ENCODE assay signal across 8 cellular contexts in genomic region chr5:143023447-143024096, GRCh38.
DNase-seq lines count a peak whose midpoint lies in the region; ATAC-seq and TF ChIP-seq lines count a peak whose summit lies in the region.

No MANE protein-coding gene starts in this region.

- peaks cover 0 to under 1% (median 0%) of the 10 kb centered on the region in 5 experiments for H3K9me3 Mint-ChIP-seq in brain

- H3K27ac Mint-ChIP-seq in brain = peak overlapping the region in 3 of 5 experiments; percentile 69 to 84 (median 83)

- peaks cover 6% of the 10 kb centered on the region for H3K27me3 Mint-ChIP-seq in brain

- H3K36me3 Mint-ChIP-seq in brain = no peaks in the 10 kb centered on the region

- H3K27ac ChIP-seq in ovary = no peak overlapping the region

- H3K36me3 ChIP-seq in ovary = no peaks in the 10 kb centered on the region

- DNase-seq in ovary (peak in 4 of 5 donors; percentile 10 to 42 (median 24)), erythroblast (lab: John Stamatoyannopoulos, UW) (no peak), retina (no peak)
- no peak for DNase-seq in central memory CD4-positive, alpha-beta T cell

- no peak overlapping the region for H3K4me3 ChIP-seq in ovary

- no peak for TF ChIP-seq CTCF in brain (conservative IDR thresholded peaks at IDR 0.05)
- TF ChIP-seq CTCF in ovary (IDR thresholded peaks at IDR 0.05) = no peak

- WGBS in ovary, 3 donors = 30 to 33% (median 32%) methylated on average over 9 of the region's 9 CpGs

- TF ChIP-seq EP300 in ovary (IDR thresholded peaks at IDR 0.05) = no peak

- TF ChIP-seq POLR2A in GM10847 (IDR thresholded peaks at IDR 0.05; ENCODE audit: extremely low read depth, insufficient read length) (peak; percentile 26), ovary (IDR thresholded peaks at IDR 0.05) (no peak), erythroblast (IDR thresholded peaks at IDR 0.05; ENCODE audit: low read length) (no peak)

- H3K9me3 ChIP-seq in ovary = no peaks in the 10 kb centered on the region

- H3K4me3 Mint-ChIP-seq in brain = peak overlapping the region in 1 of 5 experiments; percentile 8

- peaks cover 5% of the 10 kb centered on the region for H3K4me1 ChIP-seq in ovary (ENCODE audit: insufficient read depth)

- intact Hi-C loops in ovary (cut with DNase I) = loop anchor here in 1 of 4 donors (5.0 kb wide), 1 partner anchor 379 kb away; the partner anchor contains the start of gene NR3C1

- ATAC-seq in GM19351 (IDR thresholded peaks at IDR 0.05; ENCODE audit: unreplicated experiment) = peak; percentile 57
- ATAC-seq in HG03196 (IDR thresholded peaks at IDR 0.05; ENCODE audit: unreplicated experiment) = peak; percentile 51

- H3K27me3 ChIP-seq in ovary = no peaks in the 10 kb centered on the region

- H3K4me1 Mint-ChIP-seq in brain = peaks cover 48% of the 10 kb centered on the region

Comparison
In these comparisons a context has a peak if more than half of its experiments do, and no peak if none do; other contexts are left out.
1. DNase-seq: peak in ovary (4 of 5); none in erythroblast (0 of 2), retina (single experiment) and central memory CD4-positive, alpha-beta T cell (single experiment).